ENCODE assay signal across 8 cellular contexts in genomic region chr11:74492974-74493815, GRCh38. TPM values are rescaled to one million over a fixed set of nuclear protein-coding genes. Genes with fewer than 3 reads are reported as not detected.
DNase-seq lines count a peak whose midpoint lies in the region; ATAC-seq and TF ChIP-seq lines count a peak whose summit lies in the region.

LIPT2 (minus strand) TSS chr11:74493724; CDS start chr11:74493703, 21 bp downstream.

- H3K9me3 Mint-ChIP-seq in progenitor cell of endocrine pancreas (ENCODE audit: low read depth) = peaks cover 10% of the 10 kb centered on the region

- peaks cover 12% of the 10 kb centered on the region for H3K4me1 Mint-ChIP-seq in progenitor cell of endocrine pancreas (ENCODE audit: low read depth)

- ATAC-seq in HG02870 (IDR thresholded peaks at IDR 0.05; ENCODE audit: unreplicated experiment) (peak; percentile 93), left ventricle myocardium superior (peak; percentile 99)

- H3K4me3 Mint-ChIP-seq in progenitor cell of endocrine pancreas (ENCODE audit: low read depth) = peak within 1 kb of the TSS; percentile 86

- DNase-seq in GM13977 (ENCODE audit: low spot score) (peak; percentile 94), NCI-H146 (lab: John Stamatoyannopoulos, UW) (peak; percentile 99), T-helper 1 cell (peak; percentile 96 to 99 (median 98)), amygdala (lab: John Stamatoyannopoulos, UW) (peak in 55 of 56 donors; percentile 28 to 94 (median 85)), left ventricle myocardium superior (peak; percentile 99), progenitor cell of endocrine pancreas (ENCODE audit: low spot score, unreplicated experiment) (peak; percentile 92), ureter (ENCODE audit: low spot score) (peak; percentile 97)

- in situ Hi-C loops in GM13977 (cut with MboI; ENCODE audit: low pct_unique_long_range_greater_than_20kb, low sequenced_read_pairs, unreplicated experiment) = no loop called here

- intact Hi-C loops in left ventricle myocardium superior (cut with micrococcal nuclease) = no loop called here

- peak within 1 kb of the TSS; percentile 95 for H3K27ac Mint-ChIP-seq in progenitor cell of endocrine pancreas

- no peaks in the 10 kb centered on the region for H3K27me3 Mint-ChIP-seq in progenitor cell of endocrine pancreas

- H3K36me3 Mint-ChIP-seq in progenitor cell of endocrine pancreas (ENCODE audit: insufficient read depth) = peaks cover 18% of the 10 kb centered on the region

- TF ChIP-seq CTCF in GM13977 (IDR thresholded peaks at IDR 0.05; ENCODE audit: extremely low read depth, insufficient read depth, missing control alignments) (no peak), progenitor cell of endocrine pancreas (IDR thresholded peaks at IDR 0.05; ENCODE audit: unreplicated experiment) (no peak)

RNA-seq across cellular contexts. Expression of gene LIPT2, which starts in this region (rescaled TPM):
- 1.7 TPM for total RNA-seq in left ventricle myocardium superior
- 8.8 and 9.1 TPM in 2 replicates for total RNA-seq in progenitor cell of endocrine pancreas
- 7.4 TPM for total RNA-seq in ureter

Comparison
In these comparisons a context has a peak if more than half of its experiments do, and no peak if none do; other contexts are left out.
1. Peak in every context shown above with its lines: DNase-seq and ATAC-seq.